ENCODE assay signal across 8 cellular contexts in genomic region chr5:72465601-72466563, GRCh38. TPM values are rescaled to one million over a fixed set of nuclear protein-coding genes. Genes with fewer than 3 reads are reported as not detected.
DNase-seq lines count a peak whose midpoint lies in the region; ATAC-seq and TF ChIP-seq lines count a peak whose summit lies in the region.

No MANE protein-coding gene starts in this region.

- H3K4me1 ChIP-seq in transverse colon (peaks cover 0 to 2% (median 0%) of the 10 kb centered on the region in 4 donors), endodermal cell (ENCODE audit: control insufficient read depth, insufficient read depth, low read length) (no peaks in the 10 kb centered on the region)

- H3K27ac ChIP-seq in transverse colon, result no peak overlapping the region
- H3K27ac ChIP-seq in WERI-Rb-1, result no peak overlapping the region
- no peak overlapping the region for H3K27ac ChIP-seq in endodermal cell (ENCODE audit: low read depth, low read length)

- intact Hi-C loops in transverse colon (cut with DNase I; ENCODE audit: low total_unique reads), result no loop called here

- CTCF ChIA-PET in GM10248 (lab: Yijun Ruan, JAX), result interaction anchor here (0.6 to 2.7 kb wide), 10 partner anchors 9 to 158 kb away, joined by 3 to 16 read pairs (median 4); no protein-coding TSS in a partner anchor

- no peaks in the 10 kb centered on the region for H3K9me3 ChIP-seq in transverse colon
- H3K9me3 ChIP-seq in WERI-Rb-1 (ENCODE audit: severe bottlenecking), result no peaks in the 10 kb centered on the region
- H3K9me3 ChIP-seq in endodermal cell (ENCODE audit: control insufficient read depth, low read length), result no peaks in the 10 kb centered on the region

- no peak for TF ChIP-seq CTCF in GM10248 (IDR thresholded peaks at IDR 0.05; ENCODE audit: control extremely low read depth, extremely low read depth, low read depth, missing control alignments)
- TF ChIP-seq CTCF in endothelial cell (IDR thresholded peaks at IDR 0.05; ENCODE audit: unreplicated experiment), result no peak
- TF ChIP-seq CTCF in transverse colon (IDR thresholded peaks at IDR 0.05), result no peak
- no peak for TF ChIP-seq CTCF in WERI-Rb-1 (IDR thresholded peaks at IDR 0.05; ENCODE audit: low read depth, low read length)
- no peak for TF ChIP-seq CTCF in endodermal cell (conservative IDR thresholded peaks at IDR 0.05)

- DNase-seq in GM10248 (ENCODE audit: extremely low spot score) (peak; percentile 57), endothelial cell (ENCODE audit: low spot score) (no peak), transverse colon (no peak), WERI-Rb-1 (no peak), NCI-H524 (lab: John Stamatoyannopoulos, UW) (no peak), endodermal cell (no peak)

- no peak overlapping the region for H3K9ac ChIP-seq in endodermal cell (ENCODE audit: extremely low read depth, low read length, poor library complexity, severe bottlenecking)

- WGBS in transverse colon (ENCODE audit: low coverage in 1 of 2), 2 donors, result 76 to 77% methylated on average over 9 to 10 of the region's 10 CpGs
- WGBS in endodermal cell (ENCODE audit: insufficient coverage in 1 of 2, insufficient read length in 1 of 2), 2 experiments, result 88 to 90% methylated on average over 6 to 10 of the region's 10 CpGs

- H3K36me3 Mint-ChIP-seq in endothelial cell (ENCODE audit: low read depth, unreplicated experiment), result peaks cover 46% of the 10 kb centered on the region
- H3K36me3 Mint-ChIP-seq in endodermal cell (ENCODE audit: low read depth), result no peaks in the 10 kb centered on the region

- H3K27ac Mint-ChIP-seq in endothelial cell (ENCODE audit: unreplicated experiment) (no peak overlapping the region), endodermal cell (no peak overlapping the region)

- H3K27me3 ChIP-seq in transverse colon (no peaks in the 10 kb centered on the region), WERI-Rb-1 (ENCODE audit: insufficient read depth, low read depth, severe bottlenecking) (no peaks in the 10 kb centered on the region), endodermal cell (ENCODE audit: control insufficient read depth, insufficient read depth, low read length, poor library complexity, severe bottlenecking) (no peaks in the 10 kb centered on the region)

- no peak for TF ChIP-seq POLR2A in transverse colon (IDR thresholded peaks at IDR 0.05)

- H3K4me3 ChIP-seq in transverse colon (no peak overlapping the region), WERI-Rb-1 (ENCODE audit: low read depth, low read length) (no peak overlapping the region), endodermal cell (ENCODE audit: low read length) (no peak overlapping the region)

- peak; percentile 68 for ATAC-seq in GM19467 (IDR thresholded peaks at IDR 0.05; ENCODE audit: unreplicated experiment)
- peak; percentile 58 for ATAC-seq in HG03457 (IDR thresholded peaks at IDR 0.05; ENCODE audit: unreplicated experiment)

- no peaks in the 10 kb centered on the region for H3K9me3 Mint-ChIP-seq in endothelial cell (ENCODE audit: unreplicated experiment)
- no peaks in the 10 kb centered on the region for H3K9me3 Mint-ChIP-seq in endodermal cell

- H3K4me3 Mint-ChIP-seq in endothelial cell (ENCODE audit: unreplicated experiment) (peak overlapping the region; percentile 21), endodermal cell (no peak overlapping the region)

- H3K27me3 Mint-ChIP-seq in endothelial cell (ENCODE audit: unreplicated experiment) (peaks cover 1% of the 10 kb centered on the region), endodermal cell (ENCODE audit: insufficient read depth) (peaks cover 9% of the 10 kb centered on the region)

- H3K36me3 ChIP-seq in transverse colon, result no peaks in the 10 kb centered on the region
- H3K36me3 ChIP-seq in WERI-Rb-1, result no peaks in the 10 kb centered on the region
- H3K36me3 ChIP-seq in endodermal cell (ENCODE audit: control insufficient read depth, insufficient read depth, low read length), result no peaks in the 10 kb centered on the region

- H3K4me1 Mint-ChIP-seq in endothelial cell (ENCODE audit: unreplicated experiment) (peaks cover 24% of the 10 kb centered on the region), endodermal cell (peaks cover 7% of the 10 kb centered on the region)

- POLR2A ChIA-PET in GM10248 (lab: Yijun Ruan, JAX), result interaction anchor here (0.7 to 1.5 kb wide), 3 partner anchors 11 to 351 kb away, joined by 3 to 5 read pairs (median 3); no protein-coding TSS in a partner anchor

- no peak for TF ChIP-seq EP300 in transverse colon (IDR thresholded peaks at IDR 0.05; ENCODE audit: low read depth)

- in situ Hi-C loops in transverse colon (cut with MboI; ENCODE audit: low pct_ligation_motif_present in 1 of 4, low pct_unique_long_range_greater_than_20kb in 1 of 4, low sequenced_read_pairs in 3 of 4), result no loop called here

RNA-seq across cellular contexts. Expression of gene ZNF366, which starts 41.3 kb away (rescaled TPM):
- total RNA-seq in endothelial cell (ENCODE audit: unreplicated experiment), result 23.3 TPM
- 1 to 10 TPM in 1 of 4 donors, under 1 TPM in 3; 0.40 to 1.4 (median 0.72) TPM for total RNA-seq in transverse colon
- total RNA-seq in endodermal cell, result not detected
- polyA plus RNA-seq in endodermal cell (2013, experiment 1 of 2), result not detected
- not detected for polyA plus RNA-seq in endodermal cell (2013, experiment 2 of 2)
